1 cellular context compared by ENCODE assay signal in genomic region chr4:80213117-80213815, GRCh38.
TF ChIP-seq lines count a peak whose summit lies in the region.

No MANE protein-coding gene starts in this region.

TF ChIP-seq in HEK293T, 16 proteins besides CTCF, POLR2A, EP300 and RAD21:
- TF ChIP-seq SP1 (IDR thresholded peaks at IDR 0.05) (no peak), ARNT (IDR thresholded peaks at IDR 0.05) (no peak), L3MBTL2 (conservative IDR thresholded peaks at IDR 0.05) (no peak), NFRKB (IDR thresholded peaks at IDR 0.05) (no peak), TARDBP (IDR thresholded peaks at IDR 0.05) (no peak), ZNF384 (IDR thresholded peaks at IDR 0.05) (no peak), LEF1 (IDR thresholded peaks at IDR 0.05; ENCODE audit: borderline replicate concordance) (no peak), CTBP1 (IDR thresholded peaks at IDR 0.05; ENCODE audit: borderline replicate concordance) (no peak), FOXA1 (IDR thresholded peaks at IDR 0.05) (no peak)
